ENCODE assay signal across 15 cellular contexts in genomic region chr1:205259361-205259832, GRCh38. TPM values are rescaled to one million over a fixed set of nuclear protein-coding genes. Genes with fewer than 3 reads are reported as not detected.
DNase-seq lines count a peak whose midpoint lies in the region; ATAC-seq and TF ChIP-seq lines count a peak whose summit lies in the region.
"Had no signal": no experiment of that assay in that cellular context is flagged by ENCODE, and none has a peak within 500 bp of the region (broad histone marks: within the 10 kb centered on the region; RNA-seq: fewer than 3 reads in every experiment).

No MANE protein-coding gene starts in this region.

- DNase-seq in AML-193 (lab: John Stamatoyannopoulos, UW), result peak; percentile 13 to 20
- DNase-seq in MV-4-11 (lab: John Stamatoyannopoulos, UW), result peak; percentile 59
- no peak for DNase-seq in chondrocyte (ENCODE audit: low spot score)
- DNase-seq in stimulated activated CD4-positive, alpha-beta T cell treated with anti-CD3 and anti-CD28 coated beads, Interleukin-4, amount 100 ng/mL, for 24 hours, result no peak
- DNase-seq in amniotic stem cell (lab: John Stamatoyannopoulos, UW), result no peak
- DNase-seq: activated CD4-positive, alpha-beta T cell treated with anti-CD3 and anti-CD28 coated beads for 48 hours; immature natural killer cell; NCI-H1048; NCI-H748 treated with DMSO at 0.1 percent for 48 hours; stimulated activated CD4-positive, alpha-beta T cell treated with anti-CD3 and anti-CD28 coated beads, Interleukin-4, amount 100 ng/mL, for 4 hours had no signal

- no peaks in the 10 kb centered on the region for H3K36me3 Mint-ChIP-seq in chondrocyte (ENCODE audit: low read depth)
- H3K36me3 Mint-ChIP-seq: immature natural killer cell had no signal

- no peaks in the 10 kb centered on the region for H3K9me3 Mint-ChIP-seq in chondrocyte (ENCODE audit: low read depth)
- H3K9me3 Mint-ChIP-seq: activated naive CD4-positive, alpha-beta T cell treated with anti-CD3 and anti-CD28 coated beads, Interleukin-2, amount 50 U/mL, for 72 hours; immature natural killer cell had no signal

- no peak overlapping the region for H3K27ac ChIP-seq in liver (ENCODE audit: low read depth in 1 of 2, low read length in 2 of 2)
- H3K27ac ChIP-seq: GM23248 had no signal

- peaks cover 44% of the 10 kb centered on the region for H3K4me1 Mint-ChIP-seq in chondrocyte (ENCODE audit: low read depth)

- no peak overlapping the region for H3K9ac ChIP-seq in liver (ENCODE audit: low read depth in 1 of 2, low read length in 2 of 2)
- H3K9ac ChIP-seq: GM23248 had no signal

- H3K36me3 ChIP-seq in liver (ENCODE audit: control insufficient read depth in 4 of 4, insufficient read depth in 3 of 4, low read depth in 1 of 4, low read length in 3 of 4), result no peaks in the 10 kb centered on the region

- H3K27me3 Mint-ChIP-seq in chondrocyte (ENCODE audit: low read depth), result no peaks in the 10 kb centered on the region

- H3K27me3 ChIP-seq in liver (ENCODE audit: control insufficient read depth in 4 of 4, insufficient read depth in 4 of 4, low read length in 3 of 4), result peaks cover 0 to 2% (median 0%) of the 10 kb centered on the region in 4 donors

- no peak overlapping the region for H3K4me3 ChIP-seq in liver (ENCODE audit: low read depth in 1 of 3, low read length in 3 of 3)
- H3K4me3 ChIP-seq: GM23248 had no signal

- H3K27ac Mint-ChIP-seq in chondrocyte (ENCODE audit: unreplicated experiment), result peak overlapping the region; percentile 100
- H3K27ac Mint-ChIP-seq: immature natural killer cell had no signal

- ATAC-seq in GM19397 (IDR thresholded peaks at IDR 0.05; ENCODE audit: unreplicated experiment), result no peak
- ATAC-seq in GM18511 (IDR thresholded peaks at IDR 0.05; ENCODE audit: unreplicated experiment), result no peak
- ATAC-seq: activated naive CD4-positive, alpha-beta T cell treated with anti-CD3 and anti-CD28 coated beads, Interleukin-2, amount 50 U/mL, for 72 hours had no signal

- TF ChIP-seq CTCF in chondrocyte (IDR thresholded peaks at IDR 0.05) (no peak), liver (IDR thresholded peaks at IDR 0.05; ENCODE audit: low read depth, low read length, missing input control) (no peak)

- H3K4me1 ChIP-seq in liver (ENCODE audit: control insufficient read depth in 4 of 4, insufficient read depth in 4 of 4, low read length in 3 of 4), result peaks cover 0 to 2% (median 0%) of the 10 kb centered on the region in 4 donors

- 61% methylated on average over 10 of the region's 10 CpGs for WGBS in liver

- no peaks in the 10 kb centered on the region for H3K9me3 ChIP-seq in liver (ENCODE audit: control insufficient read depth in 4 of 4, low read length in 3 of 4)

- H3K4me3 Mint-ChIP-seq in chondrocyte (ENCODE audit: unreplicated experiment), result no peak overlapping the region
- H3K4me3 Mint-ChIP-seq: immature natural killer cell had no signal

- TF ChIP-seq RAD21 in liver (IDR thresholded peaks at IDR 0.05), result no peak

TF ChIP-seq in liver, 16 proteins besides CTCF, POLR2A, EP300 and RAD21:
- TF ChIP-seq FOXA2 (IDR thresholded peaks at IDR 0.05) (no peak), FOXA1 (IDR thresholded peaks at IDR 0.05) (no peak), NR2F2 (IDR thresholded peaks at IDR 0.05) (peak; percentile 30), EGR1 (IDR thresholded peaks at IDR 0.05; ENCODE audit: low read depth in 2 of 2) (no peak), YY1 (IDR thresholded peaks at IDR 0.05) (no peak), RXRA (IDR thresholded peaks at IDR 0.05) (peak; percentile 34 to 38), ATF3 (IDR thresholded peaks at IDR 0.05) (no peak), REST (IDR thresholded peaks at IDR 0.05) (no peak), GABPA (IDR thresholded peaks at IDR 0.05 in 1 of 2, conservative IDR thresholded peaks at IDR 0.05 in 1 of 2) (no peak), HNF4G (IDR thresholded peaks at IDR 0.05) (no peak), JUND (IDR thresholded peaks at IDR 0.05) (no peak), SP1 (IDR thresholded peaks at IDR 0.05) (peak; percentile 23), TAF1 (conservative IDR thresholded peaks at IDR 0.05) (no peak), HNF4A (conservative IDR thresholded peaks at IDR 0.05) (no peak)
- TF ChIP-seq, protein P1, sequence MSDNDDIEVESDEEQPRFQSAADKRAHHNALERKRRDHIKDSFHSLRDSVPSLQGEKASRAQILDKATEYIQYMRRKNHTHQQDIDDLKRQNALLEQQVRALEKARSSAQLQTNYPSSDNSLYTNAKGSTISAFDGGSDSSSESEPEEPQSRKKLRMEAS (IDR thresholded peaks at IDR 0.05), result no peak
- TF ChIP-seq, protein P2, sequence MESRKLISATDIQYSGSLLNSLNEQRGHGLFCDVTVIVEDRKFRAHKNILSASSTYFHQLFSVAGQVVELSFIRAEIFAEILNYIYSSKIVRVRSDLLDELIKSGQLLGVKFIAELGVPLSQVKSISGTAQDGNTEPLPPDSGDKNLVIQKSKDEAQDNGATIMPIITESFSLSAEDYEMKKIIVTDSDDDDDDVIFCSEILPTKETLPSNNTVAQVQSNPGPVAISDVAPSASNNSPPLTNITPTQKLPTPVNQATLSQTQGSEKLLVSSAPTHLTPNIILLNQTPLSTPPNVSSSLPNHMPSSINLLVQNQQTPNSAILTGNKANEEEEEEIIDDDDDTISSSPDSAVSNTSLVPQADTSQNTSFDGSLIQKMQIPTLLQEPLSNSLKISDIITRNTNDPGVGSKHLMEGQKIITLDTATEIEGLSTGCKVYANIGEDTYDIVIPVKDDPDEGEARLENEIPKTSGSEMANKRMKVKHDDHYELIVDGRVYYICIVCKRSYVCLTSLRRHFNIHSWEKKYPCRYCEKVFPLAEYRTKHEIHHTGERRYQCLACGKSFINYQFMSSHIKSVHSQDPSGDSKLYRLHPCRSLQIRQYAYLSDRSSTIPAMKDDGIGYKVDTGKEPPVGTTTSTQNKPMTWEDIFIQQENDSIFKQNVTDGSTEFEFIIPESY (IDR thresholded peaks at IDR 0.05), result no peak

RNA-seq across cellular contexts. Expression of gene TMCC2, which starts 31.7 kb away (rescaled TPM):
- total RNA-seq in chondrocyte (4.8 to 5.7 TPM (median 5.5 TPM) in 3 replicates), liver (100 to 1,000 TPM in 1 of 2 donors, under 1 TPM in 1; 0.25 to 452 TPM)
- under 1 TPM; 0.06 to 0.17 TPM for polyA plus RNA-seq in liver

RNA-seq across cellular contexts. Expression of gene DSTYK, which starts 47.9 kb away (rescaled TPM):
- total RNA-seq in chondrocyte (12.5 to 12.7 TPM (median 12.6 TPM) in 3 replicates), liver (1 to 10 TPM; 4.1 to 9.9 TPM)
- polyA plus RNA-seq in liver, result 1 to 10 TPM; 1.5 to 1.9 TPM

Comparison
In these comparisons a context has a peak if more than half of its experiments do, and no peak if none do; other contexts are left out.
1. DNase-seq: peak in AML-193 (2 of 2) and MV-4-11 (single experiment); none in chondrocyte (single experiment), stimulated activated CD4-positive, alpha-beta T cell treated with anti-CD3 and anti-CD28 coated beads, Interleukin-4, amount 100 ng/mL, for 24 hours (single experiment) and amniotic stem cell (single experiment).